ENCODE assay signal across 10 cellular contexts in the genomic region with DNA sequence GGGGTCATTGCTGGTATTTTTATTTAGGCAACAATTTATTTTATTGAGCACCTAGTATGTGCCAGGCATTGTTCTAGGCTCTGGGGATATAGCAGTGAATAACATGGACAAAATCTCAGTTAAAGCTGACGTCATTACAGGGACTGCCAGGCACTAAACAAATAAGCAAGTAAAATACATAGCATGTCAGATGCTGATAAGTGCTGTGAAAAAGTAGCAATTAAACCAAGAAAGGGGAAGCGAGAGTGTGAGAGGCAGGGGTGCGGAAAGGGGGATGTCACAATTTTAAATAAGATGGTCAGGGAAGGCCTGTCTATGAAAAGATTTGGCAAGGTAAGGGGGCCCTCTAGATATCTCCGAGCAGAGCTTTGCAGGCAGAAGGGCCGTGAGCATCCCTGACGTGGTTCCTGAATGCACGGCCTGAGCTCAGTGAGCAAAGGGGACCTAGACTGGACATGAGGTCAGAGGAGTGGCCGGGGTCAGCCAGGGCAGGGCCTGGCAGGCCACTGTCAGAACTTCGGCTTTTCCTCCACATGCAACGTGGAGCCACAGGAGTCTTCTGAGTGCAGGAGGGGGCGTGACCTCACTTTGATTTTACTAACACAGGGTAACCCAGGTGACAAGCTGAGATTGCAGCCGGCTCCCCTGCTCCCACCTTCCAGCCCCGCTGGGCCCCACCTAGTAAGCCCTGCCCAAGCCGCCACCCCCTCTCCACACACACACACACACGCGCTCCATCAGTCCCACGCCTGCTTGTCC. TPM values are rescaled to one million over a fixed set of nuclear protein-coding genes. Genes with fewer than 3 reads are reported as not detected.
A peak's percentile ranks its signal among the peaks of the same experiment; 100 is the strongest.
DNase-seq lines count a peak whose midpoint lies in the region; ATAC-seq and TF ChIP-seq lines count a peak whose summit lies in the region.
"Had no signal": no experiment of that assay in that cellular context is flagged by ENCODE, and none has a peak within 500 bp of the region (broad histone marks: within the 10 kb centered on the region; RNA-seq: fewer than 3 reads in every experiment).

No MANE protein-coding gene starts in this region.

- H3K27me3 Mint-ChIP-seq in nephron progenitor cell (ENCODE audit: low read depth, poor library complexity), result peaks cover 2% of the 10 kb centered on the region

- peaks cover 46% of the 10 kb centered on the region for H3K4me1 Mint-ChIP-seq in nephron progenitor cell

- H3K36me3 Mint-ChIP-seq in nephron progenitor cell (ENCODE audit: low read depth), result no peaks in the 10 kb centered on the region
- H3K36me3 Mint-ChIP-seq: activated naive CD8-positive, alpha-beta T cell treated with anti-CD3 and anti-CD28 coated beads, Interleukin-2, amount 10 ng/mL, durations not matched to agents 7 days and 5 days had no signal

- H3K27me3 ChIP-seq in H7 (ENCODE audit: control insufficient read depth, insufficient read depth, low read length), result no peaks in the 10 kb centered on the region; the same call in 1 of the 2 replicates

- peak overlapping the region; percentile 51 for H3K27ac Mint-ChIP-seq in nephron progenitor cell
- H3K27ac Mint-ChIP-seq: activated naive CD8-positive, alpha-beta T cell treated with anti-CD3 and anti-CD28 coated beads, Interleukin-2, amount 10 ng/mL, durations not matched to agents 7 days and 5 days had no signal

- no peak for TF ChIP-seq CTCF in nephron progenitor cell (IDR thresholded peaks at IDR 0.05)

- peak; percentile 74 for ATAC-seq in GM18868 (IDR thresholded peaks at IDR 0.05; ENCODE audit: unreplicated experiment)
- ATAC-seq in HG02884 (IDR thresholded peaks at IDR 0.05; ENCODE audit: unreplicated experiment), result peak; percentile 53

- no peaks in the 10 kb centered on the region for H3K9me3 Mint-ChIP-seq in nephron progenitor cell
- H3K9me3 Mint-ChIP-seq: activated naive CD8-positive, alpha-beta T cell treated with anti-CD3 and anti-CD28 coated beads, Interleukin-2, amount 10 ng/mL, durations not matched to agents 7 days and 5 days; neural crest cell had no signal

- no peak overlapping the region for H3K4me3 Mint-ChIP-seq in nephron progenitor cell
- H3K4me3 Mint-ChIP-seq: activated naive CD8-positive, alpha-beta T cell treated with anti-CD3 and anti-CD28 coated beads, Interleukin-2, amount 10 ng/mL, durations not matched to agents 7 days and 5 days; neural crest cell had no signal

- DNase-seq in NOMO-1 treated with dmso at 0.1 percent for 144 hours (lab: John Stamatoyannopoulos, UW; ENCODE audit: unreplicated experiment), result peak; percentile 96
- no peak for DNase-seq in nephron progenitor cell
- DNase-seq in hypothalamus (lab: John Stamatoyannopoulos, UW), result no peak
- DNase-seq in NCI-H82 treated with DMSO at 0.1 percent for 48 hours (lab: John Stamatoyannopoulos, UW; ENCODE audit: unreplicated experiment), result no peak
- no peak for DNase-seq in hippocampal formation (lab: John Stamatoyannopoulos, UW)
- DNase-seq in H7, result no peak
- DNase-seq: activated naive CD8-positive, alpha-beta T cell treated with anti-CD3 and anti-CD28 coated beads, Interleukin-2, amount 10 ng/mL, durations not matched to agents 7 days and 5 days had no signal

- H3K4me3 ChIP-seq in H7 (ENCODE audit: insufficient read depth, low read depth, low read length), result no peak overlapping the region

- no peaks in the 10 kb centered on the region for H3K36me3 ChIP-seq in H7 (replicated peaks; ENCODE audit: control insufficient read depth, insufficient read depth, low read length)

RNA-seq across cellular contexts. Expression of gene SIRPA, which starts 24.2 kb away (rescaled TPM):
- 6.7 and 8.1 TPM in 2 replicates for total RNA-seq in H7 (2014; rRNA removed; shearing (Covaris generic))
